ENCODE assay signal across 1 cellular context in genomic region chr10:69101451-69102095, GRCh38.
TF ChIP-seq lines count a peak whose summit lies in the region.

No MANE protein-coding gene starts in this region.

TF ChIP-seq in K562, 482 proteins besides CTCF, POLR2A, EP300 and RAD21 (continued from another document):
- TF ChIP-seq GTF3C2 (IDR thresholded peaks at IDR 0.05; ENCODE audit: borderline replicate concordance, extremely low read depth, insufficient read length), result no peak
- no peak for TF ChIP-seq STAG1 (CRISPR knock-in tag; IDR thresholded peaks at IDR 0.05; ENCODE audit: borderline replicate concordance)
- TF ChIP-seq BCOR (IDR thresholded peaks at IDR 0.05), result peak; percentile 67; the same call in 1 of the 2 replicates
- TF ChIP-seq LCOR (CRISPR knock-in tag; IDR thresholded peaks at IDR 0.05), result 0 out of 2 replicates have a peak, but pooled peaks have one; percentile 47
- TF ChIP-seq MTF1 (CRISPR knock-in tag; IDR thresholded peaks at IDR 0.05; ENCODE audit: borderline replicate concordance), result no peak
- TF ChIP-seq ZBTB40 (IDR thresholded peaks at IDR 0.05), result no peak
- TF ChIP-seq ZBTB40 (CRISPR knock-in tag; IDR thresholded peaks at IDR 0.05), result no peak
- no peak for TF ChIP-seq PBX2 (CRISPR knock-in tag; IDR thresholded peaks at IDR 0.05; ENCODE audit: low read depth)
- no peak for TF ChIP-seq PBX2 (tag; conservative IDR thresholded peaks at IDR 0.05; ENCODE audit: low read depth)
- TF ChIP-seq ETV5 (CRISPR knock-in tag; IDR thresholded peaks at IDR 0.05; ENCODE audit: low read depth), result 0 out of 2 replicates have a peak, but pooled peaks have one; percentile 21
- TF ChIP-seq HLTF (IDR thresholded peaks at IDR 0.05), result no peak
- no peak for TF ChIP-seq FOS (IDR thresholded peaks at IDR 0.05; ENCODE audit: extremely low read depth, insufficient read length)
- no peak for TF ChIP-seq TFAP4 (CRISPR knock-in tag; IDR thresholded peaks at IDR 0.05; ENCODE audit: borderline replicate concordance)
- TF ChIP-seq ETS2 (tag; IDR thresholded peaks at IDR 0.05; ENCODE audit: borderline replicate concordance, poor library complexity, severe bottlenecking), result no peak
- no peak for TF ChIP-seq ZNF354B (CRISPR knock-in tag; IDR thresholded peaks at IDR 0.05)
- no peak for TF ChIP-seq CHD2 (IDR thresholded peaks at IDR 0.05; ENCODE audit: low read depth, low read length)
